Comparison of ENCODE assay signal across 28 cellular contexts in genomic region chr1:1808206-1808605, GRCh38.
"Had no signal": no experiment of that assay in that cellular context is flagged by ENCODE, and none has a peak within 500 bp of the region (broad histone marks: within the 10 kb centered on the region; RNA-seq: fewer than 3 reads in every experiment).

No MANE protein-coding gene starts in this region.

- H3K27ac Mint-ChIP-seq: activated CD4-positive, alpha-beta T cell treated with anti-CD3 and anti-CD28 coated beads for 36 hours; activated naive CD8-positive, alpha-beta T cell treated with anti-CD3 and anti-CD28 coated beads, Interleukin-2, amount 10 ng/mL, durations not matched to agents 7 days and 5 days; activated T-helper 17 cell treated with anti-CD3 and anti-CD28 coated beads, Interleukin-2, amount 50 U/mL, for 72 hours had no signal

- H3K9ac ChIP-seq: KMS-11, SK-N-SH had no signal

- H3K27ac ChIP-seq: adrenal gland, body of pancreas, KMS-11, SJCRH30, VCaP had no signal

- H3K27me3 ChIP-seq: adrenal gland, body of pancreas, SJCRH30 had no signal

- H3K4me1 ChIP-seq: body of pancreas, SJCRH30 had no signal

- H3K4me3 ChIP-seq: adrenal gland, body of pancreas, SJCRH30 had no signal

- H3K4me2 ChIP-seq: KMS-11, SK-N-SH had no signal

- H3K4me3 Mint-ChIP-seq: activated CD4-positive, alpha-beta T cell treated with anti-CD3 and anti-CD28 coated beads for 36 hours; activated naive CD8-positive, alpha-beta T cell treated with anti-CD3 and anti-CD28 coated beads, Interleukin-2, amount 10 ng/mL, durations not matched to agents 7 days and 5 days; activated T-helper 17 cell treated with anti-CD3 and anti-CD28 coated beads, Interleukin-2, amount 50 U/mL, for 72 hours had no signal

- H3K4me1 Mint-ChIP-seq: activated T-helper 17 cell treated with anti-CD3 and anti-CD28 coated beads, Interleukin-2, amount 50 U/mL, for 72 hours had no signal

- ATAC-seq: activated CD4-positive, alpha-beta T cell treated with anti-CD3 and anti-CD28 coated beads for 36 hours; activated T-helper 17 cell treated with anti-CD3 and anti-CD28 coated beads, Interleukin-2, amount 50 U/mL, for 72 hours; body of pancreas; Panc1 had no signal

- H3K9me3 Mint-ChIP-seq: activated naive CD8-positive, alpha-beta T cell treated with anti-CD3 and anti-CD28 coated beads, Interleukin-2, amount 10 ng/mL, durations not matched to agents 7 days and 5 days; activated T-helper 17 cell treated with anti-CD3 and anti-CD28 coated beads, Interleukin-2, amount 50 U/mL, for 72 hours had no signal

- H3K27me3 Mint-ChIP-seq: activated CD4-positive, alpha-beta T cell treated with anti-CD3 and anti-CD28 coated beads for 36 hours; activated naive CD8-positive, alpha-beta T cell treated with anti-CD3 and anti-CD28 coated beads, Interleukin-2, amount 10 ng/mL, durations not matched to agents 7 days and 5 days; activated T-helper 17 cell treated with anti-CD3 and anti-CD28 coated beads, Interleukin-2, amount 50 U/mL, for 72 hours had no signal

- DNase-seq: activated CD4-positive, alpha-beta T cell treated with anti-CD3 and anti-CD28 coated beads for 36 hours; activated CD4-positive, alpha-beta T cell treated with anti-CD3 and anti-CD28 coated beads, Interleukin-2, amount 50 U/mL, for 48 hours; activated gamma-delta T cell; activated naive CD4-positive, alpha-beta T cell treated with anti-CD3 and anti-CD28 coated beads, Interleukin-2, amount 50 U/mL, for 16 hours; activated naive CD8-positive, alpha-beta T cell treated with anti-CD3 and anti-CD28 coated beads, Interleukin-2, amount 10 ng/mL, durations not matched to agents 7 days and 5 days; activated T-cell treated with anti-CD3 and anti-CD28 coated beads for 4 hours; activated T-cell treated with anti-CD3 and anti-CD28 coated beads, Interleukin-2, amount 50 U/mL, for 48 hours; anterior cingulate cortex; body of pancreas; central memory CD4-positive, alpha-beta T cell; NCI-H1105; NCI-H1436 treated with DMSO at 0.1 percent for 48 hours; NCI-H187; NCI-H2081; NCI-H510A treated with DMSO at 0.1 percent for 48 hours; NCI-H69; NK-92 treated with Interleukin-12 subunit alpha and Interleukin-12 subunit beta, amount 100 ng/mL, for 24 hours; OCI-M1; Right ventricle myocardium superior; RPMI8226; SJCRH30; SK-N-SH; T-helper 1 cell had no signal

- H3K9me3 ChIP-seq: adrenal gland, body of pancreas, SJCRH30, SK-N-SH had no signal
